16 cellular contexts compared by ENCODE assay signal in the genomic region with DNA sequence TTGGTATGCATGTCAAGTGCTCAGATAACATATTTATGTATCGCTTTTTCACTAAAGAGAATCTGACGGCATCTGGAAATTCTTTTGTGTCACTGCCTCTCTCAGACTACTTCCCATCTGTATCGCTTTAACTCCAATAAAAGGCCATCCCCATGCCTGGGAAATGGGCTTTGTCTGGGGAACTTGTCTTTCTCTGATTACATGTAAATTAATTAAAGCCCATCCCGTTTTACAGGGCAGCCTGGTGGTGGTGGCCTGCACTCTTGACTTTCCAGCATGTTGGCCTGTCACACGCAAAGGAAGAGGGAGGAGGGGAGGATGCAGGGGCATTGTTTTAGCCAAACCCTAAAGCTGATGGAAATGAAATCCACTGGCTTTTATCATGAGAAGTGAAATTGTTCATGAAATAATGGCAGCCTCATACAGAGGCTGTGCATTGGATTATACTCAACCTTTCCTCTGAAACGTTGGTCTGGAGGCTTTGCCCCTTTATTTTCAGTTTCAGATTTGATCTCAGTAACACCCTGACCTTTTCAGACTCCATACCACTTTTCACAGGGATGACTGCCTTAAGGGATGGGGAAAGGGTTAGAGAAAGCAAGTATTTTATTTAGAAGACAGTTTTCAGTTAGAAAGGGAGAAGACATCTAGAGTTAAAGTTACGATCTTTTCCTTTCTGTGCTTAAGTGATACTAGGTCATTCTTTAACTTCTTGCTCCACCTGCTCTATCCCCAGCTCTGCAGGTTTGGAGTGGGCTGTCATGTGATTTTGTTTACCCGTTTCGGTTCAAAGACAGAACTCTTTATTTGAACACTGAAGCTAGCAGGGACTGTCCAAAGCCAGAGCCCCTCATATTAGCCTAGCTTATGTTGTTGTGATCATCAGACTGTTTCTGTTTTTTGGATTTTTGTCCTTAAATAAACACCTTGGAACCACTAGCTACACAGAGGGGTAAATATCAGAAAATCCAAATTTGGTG.
A peak's percentile ranks its signal among the peaks of the same experiment; 100 is the strongest.
DNase-seq lines count a peak whose midpoint lies in the region; ATAC-seq, FAIRE-seq and TF ChIP-seq lines count a peak whose summit lies in the region.
"Had no signal": no experiment of that assay in that cellular context is flagged by ENCODE, and none has a peak within 500 bp of the region (broad histone marks: within the 10 kb centered on the region; RNA-seq: fewer than 3 reads in every experiment).

No MANE protein-coding gene starts in this region.

- H3K36me3 ChIP-seq in OCI-LY3 (replicated peaks; ENCODE audit: low read depth, low read length) (no peaks in the 10 kb centered on the region), HepG2 (replicated peaks in 1 of 2; ENCODE audit: control insufficient read depth in 1 of 2, insufficient read depth in 2 of 2, low read length in 2 of 2) (no peaks in the 10 kb centered on the region), thoracic aorta (no peaks in the 10 kb centered on the region)

- H3K9me3 ChIP-seq in OCI-LY3 (ENCODE audit: insufficient read depth, low read length) (no peaks in the 10 kb centered on the region), HepG2 (ENCODE audit: low read length) (no peaks in the 10 kb centered on the region), thoracic aorta (no peaks in the 10 kb centered on the region)
- H3K9me3 ChIP-seq: testis had no signal

- H3K79me2 ChIP-seq in OCI-LY3 (ENCODE audit: low read length): no peaks in the 10 kb centered on the region
- H3K79me2 ChIP-seq in HepG2 (ENCODE audit: insufficient read depth, low read length): no peaks in the 10 kb centered on the region

- peak; percentile 59 for ATAC-seq in HepG2
- no peak for ATAC-seq in thoracic aorta (ENCODE audit: insufficient number of reproducible peaks, low FRiP score, low read depth)
- ATAC-seq in HG03457 (IDR thresholded peaks at IDR 0.05; ENCODE audit: unreplicated experiment): no peak

- WGBS in HepG2 (ENCODE audit: low lambda C conversion rate): 23% methylated on average over 9 of the region's 9 CpGs

- no peak overlapping the region for H3K27ac ChIP-seq in OCI-LY3 (ENCODE audit: low read length)
- no peak overlapping the region for H3K27ac ChIP-seq in HepG2 (ENCODE audit: extremely low read length, insufficient read depth, low read length)
- H3K27ac ChIP-seq in thoracic aorta: peak overlapping the region; percentile 71 to 77

- TF ChIP-seq RAD21 in HepG2 (CRISPR knock-in tag; IDR thresholded peaks at IDR 0.05): no peak

- no peak for TF ChIP-seq POLR2A in HepG2 (IDR thresholded peaks at IDR 0.05; ENCODE audit: insufficient read depth in 1 of 2, low read depth in 2 of 2, low read length in 2 of 2)

- intact Hi-C loops in HepG2 (cut with micrococcal nuclease; ENCODE audit: unreplicated experiment): no loop called here

- POLR2A ChIA-PET in HepG2 (lab: Yijun Ruan, JAX): no interaction called here

- H3K4me1 ChIP-seq in OCI-LY3 (ENCODE audit: low read length) (peaks cover 24% of the 10 kb centered on the region), HepG2 (ENCODE audit: insufficient read depth, low read length) (peaks cover 54% of the 10 kb centered on the region), thoracic aorta (ENCODE audit: control insufficient read depth in 1 of 2, low read depth in 2 of 2) (peaks cover 42 to 99% of the 10 kb centered on the region in 2 donors)

- H3K4me2 ChIP-seq in OCI-LY3 (ENCODE audit: low read length) (peak overlapping the region; percentile 27), HepG2 (ENCODE audit: low read depth, low read length) (peak overlapping the region; percentile 44)

- no peak overlapping the region for H3K9ac ChIP-seq in OCI-LY3 (ENCODE audit: low read length)
- H3K9ac ChIP-seq in HepG2 (ENCODE audit: insufficient read depth, low read depth, low read length): no peak overlapping the region

- no TSS peak for BruUV-seq in HepG2 (replicated peaks; lab: Mats Ljungman, UMichigan)

- DNase-seq in NCI-H1092 treated with DMSO at 0.1 percent for 48 hours (lab: John Stamatoyannopoulos, UW): peak; percentile 40
- DNase-seq in NCI-H1092 (lab: John Stamatoyannopoulos, UW): no peak
- no peak for DNase-seq in HepG2 (ENCODE audit: low spot score)
- no peak for DNase-seq in thoracic aorta (ENCODE audit: low spot score)
- no peak for DNase-seq in NCI-H2081 (lab: John Stamatoyannopoulos, UW)
- no peak for DNase-seq in hippocampal formation (lab: John Stamatoyannopoulos, UW)
- DNase-seq: activated CD4-positive, CD25-positive, alpha-beta regulatory T cell; activated naive CD4-positive, alpha-beta T cell treated with anti-CD3 and anti-CD28 coated beads, Interleukin-2, amount 10 ng/mL, durations not matched to agents 7 days and 5 days; effector CD8-positive, alpha-beta T cell; NCI-H526 treated with DMSO at 0.1 percent for 48 hours; T-helper 1 cell; testis had no signal

- H3K4me3 ChIP-seq in OCI-LY3 (ENCODE audit: low read length) (peak overlapping the region; percentile 11; the same call in 1 of the 2 replicates), HepG2 (replicated peaks in 1 of 3; ENCODE audit: insufficient read depth in 1 of 3, low read depth in 2 of 3, low read length in 3 of 3) (no peak overlapping the region), thoracic aorta (no peak overlapping the region)
- H3K4me3 ChIP-seq: testis had no signal

- CTCF ChIA-PET in HepG2 (lab: Yijun Ruan, JAX; ENCODE audit: low intra/inter-chr PET ratio, low total read pairs): no interaction called here

- no peak for TF ChIP-seq CTCF in OCI-LY3 (IDR thresholded peaks at IDR 0.05; ENCODE audit: low read depth, low read length)
- TF ChIP-seq CTCF in HepG2 (CRISPR knock-in tag; IDR thresholded peaks at IDR 0.05): no peak
- no peak for TF ChIP-seq CTCF in thoracic aorta (IDR thresholded peaks at IDR 0.05)

- in situ Hi-C loops in HepG2 (cut with HindIII; ENCODE audit: extremely low pct_ligation_motif_present, low pct_unique_long_range_greater_than_20kb): no loop called here

- H3K27me3 ChIP-seq in OCI-LY3 (ENCODE audit: low read depth, low read length) (peaks cover 5% of the 10 kb centered on the region; the same call in 1 of the 2 replicates), HepG2 (ENCODE audit: control insufficient read depth in 1 of 2, insufficient read depth in 2 of 2, low read length in 2 of 2) (peaks cover 0 to 12% of the 10 kb centered on the region in 2 experiments; a peak in 3 of 5 replicates), thoracic aorta (replicated peaks; ENCODE audit: insufficient read depth) (no peaks in the 10 kb centered on the region)
- H3K27me3 ChIP-seq: testis had no signal

- TF ChIP-seq EP300 in HepG2 (IDR thresholded peaks at IDR 0.05; ENCODE audit: low read depth in 2 of 2, low read length in 2 of 2) (no peak), HepG2 (CRISPR knock-in tag; IDR thresholded peaks at IDR 0.05; ENCODE audit: borderline replicate concordance) (no peak)

- H2AFZ ChIP-seq in OCI-LY3 (ENCODE audit: low read depth, low read length): no peak overlapping the region
- no peak overlapping the region for H2AFZ ChIP-seq in HepG2 (ENCODE audit: low read length)

- no peak for FAIRE-seq in HepG2 (lab: Jason Lieb, UNC)
- FAIRE-seq: A204.1, bronchial epithelial cell had no signal

- no peaks in the 10 kb centered on the region for H4K20me1 ChIP-seq in OCI-LY3 (ENCODE audit: insufficient read depth, low read length)
- H4K20me1 ChIP-seq in HepG2 (ENCODE audit: insufficient read depth, low read length): no peaks in the 10 kb centered on the region

TF ChIP-seq in HepG2, 621 proteins besides CTCF, POLR2A, EP300 and RAD21 (continues in another document):
- TF ChIP-seq ZNF549 (CRISPR knock-in tag; IDR thresholded peaks at IDR 0.05) (no peak), FOXA3 (CRISPR knock-in tag; IDR thresholded peaks at IDR 0.05) (peak; percentile 8; the same call in 1 of the 2 replicates)
- TF ChIP-seq, protein P1, sequence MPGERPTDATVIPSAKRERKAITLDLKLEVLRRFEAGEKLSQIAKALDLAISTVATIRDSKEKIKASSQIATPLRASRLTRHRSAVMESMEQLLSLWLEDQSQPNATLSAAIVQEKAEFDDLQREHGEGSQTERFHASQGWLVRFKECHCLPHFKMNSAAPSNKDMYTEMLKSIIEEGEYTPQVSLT (CRISPR knock-in tag; IDR thresholded peaks at IDR 0.05; ENCODE audit: borderline replicate concordance, low read depth): no peak
- TF ChIP-seq, protein P2, sequence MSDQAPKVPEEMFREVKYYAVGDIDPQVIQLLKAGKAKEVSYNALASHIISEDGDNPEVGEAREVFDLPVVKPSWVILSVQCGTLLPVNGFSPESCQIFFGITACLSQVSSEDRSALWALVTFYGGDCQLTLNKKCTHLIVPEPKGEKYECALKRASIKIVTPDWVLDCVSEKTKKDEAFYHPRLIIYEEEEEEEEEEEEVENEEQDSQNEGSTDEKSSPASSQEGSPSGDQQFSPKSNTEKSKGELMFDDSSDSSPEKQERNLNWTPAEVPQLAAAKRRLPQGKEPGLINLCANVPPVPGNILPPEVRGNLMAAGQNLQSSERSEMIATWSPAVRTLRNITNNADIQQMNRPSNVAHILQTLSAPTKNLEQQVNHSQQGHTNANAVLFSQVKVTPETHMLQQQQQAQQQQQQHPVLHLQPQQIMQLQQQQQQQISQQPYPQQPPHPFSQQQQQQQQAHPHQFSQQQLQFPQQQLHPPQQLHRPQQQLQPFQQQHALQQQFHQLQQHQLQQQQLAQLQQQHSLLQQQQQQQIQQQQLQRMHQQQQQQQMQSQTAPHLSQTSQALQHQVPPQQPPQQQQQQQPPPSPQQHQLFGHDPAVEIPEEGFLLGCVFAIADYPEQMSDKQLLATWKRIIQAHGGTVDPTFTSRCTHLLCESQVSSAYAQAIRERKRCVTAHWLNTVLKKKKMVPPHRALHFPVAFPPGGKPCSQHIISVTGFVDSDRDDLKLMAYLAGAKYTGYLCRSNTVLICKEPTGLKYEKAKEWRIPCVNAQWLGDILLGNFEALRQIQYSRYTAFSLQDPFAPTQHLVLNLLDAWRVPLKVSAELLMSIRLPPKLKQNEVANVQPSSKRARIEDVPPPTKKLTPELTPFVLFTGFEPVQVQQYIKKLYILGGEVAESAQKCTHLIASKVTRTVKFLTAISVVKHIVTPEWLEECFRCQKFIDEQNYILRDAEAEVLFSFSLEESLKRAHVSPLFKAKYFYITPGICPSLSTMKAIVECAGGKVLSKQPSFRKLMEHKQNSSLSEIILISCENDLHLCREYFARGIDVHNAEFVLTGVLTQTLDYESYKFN (CRISPR knock-in tag; conservative IDR thresholded peaks at IDR 0.05): no peak
- TF ChIP-seq, protein P3, sequence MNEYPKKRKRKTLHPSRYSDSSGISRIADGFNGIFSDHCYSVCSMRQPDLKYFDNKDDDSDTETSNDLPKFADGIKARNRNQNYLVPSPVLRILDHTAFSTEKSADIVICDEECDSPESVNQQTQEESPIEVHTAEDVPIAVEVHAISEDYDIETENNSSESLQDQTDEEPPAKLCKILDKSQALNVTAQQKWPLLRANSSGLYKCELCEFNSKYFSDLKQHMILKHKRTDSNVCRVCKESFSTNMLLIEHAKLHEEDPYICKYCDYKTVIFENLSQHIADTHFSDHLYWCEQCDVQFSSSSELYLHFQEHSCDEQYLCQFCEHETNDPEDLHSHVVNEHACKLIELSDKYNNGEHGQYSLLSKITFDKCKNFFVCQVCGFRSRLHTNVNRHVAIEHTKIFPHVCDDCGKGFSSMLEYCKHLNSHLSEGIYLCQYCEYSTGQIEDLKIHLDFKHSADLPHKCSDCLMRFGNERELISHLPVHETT (CRISPR knock-in tag; conservative IDR thresholded peaks at IDR 0.05): no peak

Comparison
In these comparisons a context has a peak if more than half of its experiments do, and no peak if none do; other contexts are left out.
1. H3K27ac ChIP-seq: peak in thoracic aorta (2 of 2); none in OCI-LY3 (single experiment) and HepG2 (single experiment).